ENCODE assay signal across 8 cellular contexts in the genomic region with DNA sequence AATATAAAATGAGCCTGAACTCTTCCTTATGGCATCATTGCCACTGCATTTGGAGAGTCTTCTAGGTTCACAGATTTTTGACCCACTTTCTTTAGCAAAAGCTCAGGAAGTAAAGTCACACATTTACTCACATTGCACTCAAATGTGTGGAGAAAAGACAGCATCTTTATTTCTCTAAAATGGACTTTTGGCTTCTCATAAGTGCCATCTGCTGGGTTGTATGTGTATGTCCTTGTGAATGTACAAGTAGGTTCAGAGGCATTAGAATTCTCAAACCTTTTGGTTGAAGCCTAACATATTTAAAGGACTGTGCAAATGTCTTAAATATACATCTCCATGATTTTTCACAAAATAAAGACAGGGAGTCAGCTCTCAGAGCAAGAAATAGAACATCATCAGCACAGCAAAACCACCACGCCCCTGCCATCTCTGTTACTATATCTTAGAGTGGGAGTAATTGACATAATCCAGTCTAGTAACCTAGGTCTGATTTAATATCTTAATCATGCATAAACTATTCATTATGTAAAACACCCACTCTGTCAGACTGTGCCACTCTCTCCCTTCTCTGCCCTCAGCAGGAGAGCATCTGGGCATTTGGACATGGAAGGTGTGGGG. TPM values are rescaled to one million over a fixed set of nuclear protein-coding genes. Genes with fewer than 3 reads are reported as not detected.
DNase-seq lines count a peak whose midpoint lies in the region; ATAC-seq, FAIRE-seq and TF ChIP-seq lines count a peak whose summit lies in the region.

No MANE protein-coding gene starts in this region.

- peaks cover 9% of the 10 kb centered on the region for H3K27me3 Mint-ChIP-seq in stimulated activated naive CD8-positive, alpha-beta T cell treated with anti-CD3 and anti-CD28 coated beads, Interleukin-15, amount 100 ng/mL, for 72 hours

- H3K4me2 ChIP-seq in keratinocyte (ENCODE audit: control insufficient read depth, extremely low read depth, insufficient read depth, low read depth, low read length), result no peak overlapping the region

- FAIRE-seq in keratinocyte (lab: Jason Lieb, UNC), result no peak

- H2AFZ ChIP-seq in keratinocyte (ENCODE audit: control insufficient read depth, low read length), result no peak overlapping the region

- H3K4me1 ChIP-seq in keratinocyte (ENCODE audit: control insufficient read depth, extremely low read depth, insufficient read depth, low read length), result peaks cover 14% of the 10 kb centered on the region

- DNase-seq in stimulated activated naive CD8-positive, alpha-beta T cell treated with anti-CD3 and anti-CD28 coated beads, Interleukin-15, Interleukin-2, amounts not matched to agents 100 U/mL and 50 U/mL, for 24 hours, result no peak
- no peak for DNase-seq in stimulated activated naive CD8-positive, alpha-beta T cell treated with anti-CD3 and anti-CD28 coated beads, Interleukin-15, amount 100 ng/mL, for 72 hours
- DNase-seq in SW480 (ENCODE audit: low spot score) (peak; percentile 25), keratinocyte (ENCODE audit: low read depth, low spot score) (no peak), substantia nigra (lab: John Stamatoyannopoulos, UW) (no peak), NCI-H2107 (lab: John Stamatoyannopoulos, UW) (no peak)

- TF ChIP-seq CTCF in keratinocyte (optimal IDR thresholded peaks at IDR 0.05 in 1 of 3, IDR thresholded peaks at IDR 0.05 in 1 of 3, conservative IDR thresholded peaks at IDR 0.05 in 1 of 3; ENCODE audit: extremely low read depth in 1 of 3, insufficient read depth in 2 of 3, low read length in 3 of 3), result peak in 2 of 3 experiments; percentile 28 to 35

- H3K9ac ChIP-seq in keratinocyte (ENCODE audit: control insufficient read depth, extremely low read depth, insufficient read depth, low read length), result no peak overlapping the region

- no peaks in the 10 kb centered on the region for H3K9me3 ChIP-seq in keratinocyte (ENCODE audit: control insufficient read depth, low read depth, low read length)

- H3K27ac ChIP-seq in keratinocyte (ENCODE audit: control insufficient read depth, insufficient read depth, low read length) (no peak overlapping the region), substantia nigra (ENCODE audit: low read depth, low read length, poor library complexity, severe bottlenecking) (no peak overlapping the region)

- no peak overlapping the region for H3K27ac Mint-ChIP-seq in stimulated activated naive CD8-positive, alpha-beta T cell treated with anti-CD3 and anti-CD28 coated beads, Interleukin-15, amount 100 ng/mL, for 72 hours

- no peaks in the 10 kb centered on the region for H3K27me3 ChIP-seq in keratinocyte (ENCODE audit: control insufficient read depth, extremely low read depth, insufficient read depth, low read length)

- dilution Hi-C loops in keratinocyte (cut with MboI; ENCODE audit: extremely low pct_ligation_motif_present, low sequenced_read_pairs), result no loop called here

- H3K79me2 ChIP-seq in keratinocyte (ENCODE audit: control insufficient read depth, insufficient read depth, low read length), result no peaks in the 10 kb centered on the region

- H3K4me3 ChIP-seq in keratinocyte (ENCODE audit: control insufficient read depth in 2 of 3, extremely low read depth in 1 of 3, insufficient read depth in 2 of 3, low read depth in 1 of 3, low read length in 3 of 3), result no peak overlapping the region

- H3K36me3 ChIP-seq in keratinocyte (ENCODE audit: control insufficient read depth in 2 of 2, extremely low read depth in 1 of 2, insufficient read depth in 2 of 2, low read length in 2 of 2), result no peaks in the 10 kb centered on the region

- no peak overlapping the region for H3K4me3 Mint-ChIP-seq in stimulated activated naive CD8-positive, alpha-beta T cell treated with anti-CD3 and anti-CD28 coated beads, Interleukin-15, amount 100 ng/mL, for 72 hours

- no peaks in the 10 kb centered on the region for H3K9me1 ChIP-seq in keratinocyte (ENCODE audit: control insufficient read depth, extremely low read depth, insufficient read depth, low read length)

- no peaks in the 10 kb centered on the region for H3K4me1 Mint-ChIP-seq in stimulated activated naive CD8-positive, alpha-beta T cell treated with anti-CD3 and anti-CD28 coated beads, Interleukin-15, amount 100 ng/mL, for 72 hours

- H3K9me3 Mint-ChIP-seq in stimulated activated naive CD8-positive, alpha-beta T cell treated with anti-CD3 and anti-CD28 coated beads, Interleukin-15, amount 100 ng/mL, for 72 hours, result no peaks in the 10 kb centered on the region

- H4K20me1 ChIP-seq in keratinocyte (ENCODE audit: control insufficient read depth, extremely low read depth, insufficient read depth, low read length), result no peaks in the 10 kb centered on the region

- peak; percentile 23 for ATAC-seq in stimulated activated naive CD8-positive, alpha-beta T cell treated with anti-CD3 and anti-CD28 coated beads, Interleukin-15, Interleukin-2, amounts not matched to agents 100 U/mL and 50 U/mL, for 24 hours
- no peak for ATAC-seq in stimulated activated naive CD8-positive, alpha-beta T cell treated with anti-CD3 and anti-CD28 coated beads, Interleukin-15, amount 100 ng/mL, for 72 hours
- ATAC-seq in GM19467 (IDR thresholded peaks at IDR 0.05; ENCODE audit: unreplicated experiment) (no peak), HG03139 (IDR thresholded peaks at IDR 0.05; ENCODE audit: unreplicated experiment) (no peak)

RNA-seq across cellular contexts. Expression of gene SPTLC3, which starts 42.2 kb away (rescaled TPM):
- 6.5 to 11.4 TPM (median 10.0 TPM) in 3 replicates for polyA plus RNA-seq in keratinocyte
- polyA plus RNA-seq in keratinocyte (2011; ENCODE audit: low read depth), result 118 TPM
- polyA plus RNA-seq in keratinocyte (2011; cell fraction: cytosol; rRNA removed), result 4.4 and 6.6 TPM in 2 replicates
- 13.1 and 15.3 TPM in 2 replicates for polyA plus RNA-seq in keratinocyte (2011; cell fraction: nucleus; rRNA removed)
- polyA plus RNA-seq in keratinocyte (2012; ENCODE audit: low replicate concordance), result 6.8 and 38.7 TPM in 2 replicates
- 1.8 to 14.7 TPM (median 9.0 TPM) in 3 replicates for polyA minus RNA-seq in keratinocyte
- 2.9 TPM for polyA minus RNA-seq in keratinocyte (2011; cell fraction: cytosol; rRNA and poly(A)+ RNA removed)
- 9.0 and 27.8 TPM in 2 replicates for polyA minus RNA-seq in keratinocyte (2011; cell fraction: nucleus; rRNA and poly(A)+ RNA removed)
